8 cellular contexts compared by ENCODE assay signal in genomic region chr13:30113531-30113930, GRCh38.
DNase-seq lines count a peak whose midpoint lies in the region; ATAC-seq and TF ChIP-seq lines count a peak whose summit lies in the region.

No MANE protein-coding gene starts in this region.

- H2AFZ ChIP-seq in OCI-LY7 (ENCODE audit: low read length) (peak overlapping the region; percentile 91; the same call in 1 of the 2 replicates), neural progenitor cell (replicated peaks) (no peak overlapping the region)

- H3K4me1 ChIP-seq in BLaER1 (peaks cover 40% of the 10 kb centered on the region), OCI-LY7 (ENCODE audit: insufficient read depth, low read length, poor library complexity, severe bottlenecking) (peaks cover 9% of the 10 kb centered on the region), esophagus muscularis mucosa (peaks cover 22 to 44% (median 40%) of the 10 kb centered on the region in 4 donors), neural progenitor cell (peaks cover 24% of the 10 kb centered on the region)

- H3K27ac ChIP-seq in BLaER1 (no peak overlapping the region), OCI-LY7 (ENCODE audit: low read depth, low read length, poor library complexity, severe bottlenecking) (no peak overlapping the region), esophagus muscularis mucosa (replicated peaks in 1 of 4) (peak overlapping the region; percentile 31 to 73 (median 59)), neural progenitor cell (no peak overlapping the region), brain microvascular endothelial cell (no peak overlapping the region)

- BruUV-seq in OCI-LY7 (replicated peaks; lab: Mats Ljungman, UMichigan): no TSS peak

- 66% methylated on average over 5 of the region's 5 CpGs for WGBS in esophagus muscularis mucosa

- TF ChIP-seq CTCF in OCI-LY7 (conservative IDR thresholded peaks at IDR 0.05; ENCODE audit: low read length) (no peak), esophagus muscularis mucosa (IDR thresholded peaks at IDR 0.05) (no peak), neural progenitor cell (IDR thresholded peaks at IDR 0.05) (no peak), brain microvascular endothelial cell (IDR thresholded peaks at IDR 0.05; ENCODE audit: low read depth, low read length, missing control alignments) (no peak)

- ATAC-seq in HG02981 (IDR thresholded peaks at IDR 0.05; ENCODE audit: unreplicated experiment) (no peak), GM18909 (IDR thresholded peaks at IDR 0.05; ENCODE audit: poor library complexity, unreplicated experiment) (no peak), HG03521 (IDR thresholded peaks at IDR 0.05; ENCODE audit: unreplicated experiment) (no peak)

- H4K20me1 ChIP-seq in BLaER1 (no peaks in the 10 kb centered on the region), OCI-LY7 (ENCODE audit: insufficient read depth, low read length) (no peaks in the 10 kb centered on the region), neural progenitor cell (ENCODE audit: low read depth) (no peaks in the 10 kb centered on the region)

- intact Hi-C loops in OCI-LY7 (cut with micrococcal nuclease; ENCODE audit: unreplicated experiment) (loop anchor here (1.0 to 10.0 kb wide), 3 partner anchors 266 to 931 kb away; no protein-coding TSS in a partner anchor), esophagus muscularis mucosa (cut with DNase I) (loop anchor here (2.0 to 10.0 kb wide), 3 partner anchors 191 to 519 kb away; partner anchors contain the start of gene SLC7A1)

- CTCF ChIA-PET in OCI-LY7 (lab: Charles Lee; ENCODE audit: unreplicated experiment): interaction anchor here (0.6 to 2.2 kb wide), 4 partner anchors 18 to 343 kb away, joined by 4 to 10 read pairs (median 6); no protein-coding TSS in a partner anchor

- peaks cover 7% of the 10 kb centered on the region for H3K9me3 Mint-ChIP-seq in neural progenitor cell

- H3K36me3 ChIP-seq in BLaER1 (no peaks in the 10 kb centered on the region), OCI-LY7 (ENCODE audit: insufficient read depth, low read length) (no peaks in the 10 kb centered on the region), esophagus muscularis mucosa (no peaks in the 10 kb centered on the region), neural progenitor cell (no peaks in the 10 kb centered on the region), brain microvascular endothelial cell (replicated peaks) (no peaks in the 10 kb centered on the region)

- H3K4me1 Mint-ChIP-seq in neural progenitor cell: peaks cover 74% of the 10 kb centered on the region

- in situ Hi-C loops in brain microvascular endothelial cell (cut with HindIII; ENCODE audit: low pct_ligation_motif_present, low sequenced_read_pairs): loop anchor here (25.0 kb wide), 1 partner anchor 351 kb away; no protein-coding TSS in a partner anchor

- H3K9me2 ChIP-seq in OCI-LY7 (ENCODE audit: insufficient read depth, low read length): no peaks in the 10 kb centered on the region

- no peaks in the 10 kb centered on the region for H3K36me3 Mint-ChIP-seq in neural progenitor cell

- H3K4me3 Mint-ChIP-seq in neural progenitor cell: peak overlapping the region; percentile 88

- H3K27me3 ChIP-seq in BLaER1 (no peaks in the 10 kb centered on the region), esophagus muscularis mucosa (no peaks in the 10 kb centered on the region), neural progenitor cell (no peaks in the 10 kb centered on the region), brain microvascular endothelial cell (replicated peaks) (peaks cover 1% of the 10 kb centered on the region)

- peaks cover 9% of the 10 kb centered on the region for H3K27me3 Mint-ChIP-seq in neural progenitor cell (ENCODE audit: insufficient read depth, low read depth)

- TF ChIP-seq EP300 in esophagus muscularis mucosa (IDR thresholded peaks at IDR 0.05): no peak

- H3K4me2 ChIP-seq in BLaER1 (0 out of 2 replicates have a peak overlapping the region, but pooled peaks have one; percentile 96), OCI-LY7 (ENCODE audit: low read length) (peak overlapping the region; percentile 52; the same call in 1 of the 2 replicates), neural progenitor cell (peak overlapping the region; percentile 74)

- H3K27ac Mint-ChIP-seq in neural progenitor cell: peak overlapping the region; percentile 88

- DNase-seq in OCI-LY7 (ENCODE audit: low spot score) (no peak), esophagus muscularis mucosa (ENCODE audit: extremely low spot score) (no peak), neural progenitor cell (ENCODE audit: low spot score) (no peak), brain microvascular endothelial cell (no peak)

- H3K4me3 ChIP-seq in BLaER1 (no peak overlapping the region), OCI-LY7 (ENCODE audit: low read depth, low read length, poor library complexity, severe bottlenecking) (no peak overlapping the region), esophagus muscularis mucosa (no peak overlapping the region), neural progenitor cell (no peak overlapping the region), brain microvascular endothelial cell (ENCODE audit: low read depth, low read length) (no peak overlapping the region)

- TF ChIP-seq POLR2A in esophagus muscularis mucosa (IDR thresholded peaks at IDR 0.05; ENCODE audit: low read depth): no peak

- peaks cover 19% of the 10 kb centered on the region for H3F3A ChIP-seq in neural progenitor cell (ENCODE audit: low read depth)

- H3K9ac ChIP-seq in BLaER1 (no peak overlapping the region), neural progenitor cell (no peak overlapping the region)

- POLR2A ChIA-PET in OCI-LY7 (lab: Charles Lee): interaction anchor here (0.6 kb wide), 2 partner anchors 9 to 36 kb away, joined by 4 to 6 read pairs; no protein-coding TSS in a partner anchor

- peaks cover 8% of the 10 kb centered on the region for H3K9me3 ChIP-seq in BLaER1
- H3K9me3 ChIP-seq in OCI-LY7 (ENCODE audit: low read length): no peaks in the 10 kb centered on the region
- H3K9me3 ChIP-seq in esophagus muscularis mucosa: no peaks in the 10 kb centered on the region
- no peaks in the 10 kb centered on the region for H3K9me3 ChIP-seq in neural progenitor cell (ENCODE audit: low read depth)

- H3K79me2 ChIP-seq in OCI-LY7 (ENCODE audit: insufficient read depth, low read depth, low read length) (no peaks in the 10 kb centered on the region), neural progenitor cell (ENCODE audit: low read depth) (no peaks in the 10 kb centered on the region)

Comparison
In these comparisons a context has a peak if more than half of its experiments do, and no peak if none do; other contexts are left out.
1. H3K27ac ChIP-seq: peak in esophagus muscularis mucosa (4 of 4); none in BLaER1 (single experiment), OCI-LY7 (single experiment), neural progenitor cell (single experiment) and brain microvascular endothelial cell (single experiment).
2. Peak in every context shown above with its lines, with median percentiles within 50 percentile points of each other: H3K4me2 ChIP-seq.